ENCODE assay signal across 2 cellular contexts in genomic region chr22:45051946-45052345, GRCh38.
TF ChIP-seq lines count a peak whose summit lies in the region.

No MANE protein-coding gene starts in this region.

TF ChIP-seq in GM23338, 12 proteins besides CTCF, POLR2A, EP300 and RAD21:
- TF ChIP-seq POLR2AphosphoS5 (IDR thresholded peaks at IDR 0.05; ENCODE audit: low read depth) (no peak), JUNB (IDR thresholded peaks at IDR 0.05; ENCODE audit: unreplicated experiment) (no peak), EZH2phosphoT487 (IDR thresholded peaks at IDR 0.05; ENCODE audit: unreplicated experiment) (no peak)
- TF ChIP-seq, protein P1, sequence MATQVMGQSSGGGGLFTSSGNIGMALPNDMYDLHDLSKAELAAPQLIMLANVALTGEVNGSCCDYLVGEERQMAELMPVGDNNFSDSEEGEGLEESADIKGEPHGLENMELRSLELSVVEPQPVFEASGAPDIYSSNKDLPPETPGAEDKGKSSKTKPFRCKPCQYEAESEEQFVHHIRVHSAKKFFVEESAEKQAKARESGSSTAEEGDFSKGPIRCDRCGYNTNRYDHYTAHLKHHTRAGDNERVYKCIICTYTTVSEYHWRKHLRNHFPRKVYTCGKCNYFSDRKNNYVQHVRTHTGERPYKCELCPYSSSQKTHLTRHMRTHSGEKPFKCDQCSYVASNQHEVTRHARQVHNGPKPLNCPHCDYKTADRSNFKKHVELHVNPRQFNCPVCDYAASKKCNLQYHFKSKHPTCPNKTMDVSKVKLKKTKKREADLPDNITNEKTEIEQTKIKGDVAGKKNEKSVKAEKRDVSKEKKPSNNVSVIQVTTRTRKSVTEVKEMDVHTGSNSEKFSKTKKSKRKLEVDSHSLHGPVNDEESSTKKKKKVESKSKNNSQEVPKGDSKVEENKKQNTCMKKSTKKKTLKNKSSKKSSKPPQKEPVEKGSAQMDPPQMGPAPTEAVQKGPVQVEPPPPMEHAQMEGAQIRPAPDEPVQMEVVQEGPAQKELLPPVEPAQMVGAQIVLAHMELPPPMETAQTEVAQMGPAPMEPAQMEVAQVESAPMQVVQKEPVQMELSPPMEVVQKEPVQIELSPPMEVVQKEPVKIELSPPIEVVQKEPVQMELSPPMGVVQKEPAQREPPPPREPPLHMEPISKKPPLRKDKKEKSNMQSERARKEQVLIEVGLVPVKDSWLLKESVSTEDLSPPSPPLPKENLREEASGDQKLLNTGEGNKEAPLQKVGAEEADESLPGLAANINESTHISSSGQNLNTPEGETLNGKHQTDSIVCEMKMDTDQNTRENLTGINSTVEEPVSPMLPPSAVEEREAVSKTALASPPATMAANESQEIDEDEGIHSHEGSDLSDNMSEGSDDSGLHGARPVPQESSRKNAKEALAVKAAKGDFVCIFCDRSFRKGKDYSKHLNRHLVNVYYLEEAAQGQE (IDR thresholded peaks at IDR 0.05; ENCODE audit: unreplicated experiment): no peak

TF ChIP-seq in HepG2, 621 proteins besides CTCF, POLR2A, EP300 and RAD21:
- no peak for TF ChIP-seq CEBPZ (IDR thresholded peaks at IDR 0.05; ENCODE audit: low read length)
